9 cellular contexts compared by ENCODE assay signal in the genomic region with DNA sequence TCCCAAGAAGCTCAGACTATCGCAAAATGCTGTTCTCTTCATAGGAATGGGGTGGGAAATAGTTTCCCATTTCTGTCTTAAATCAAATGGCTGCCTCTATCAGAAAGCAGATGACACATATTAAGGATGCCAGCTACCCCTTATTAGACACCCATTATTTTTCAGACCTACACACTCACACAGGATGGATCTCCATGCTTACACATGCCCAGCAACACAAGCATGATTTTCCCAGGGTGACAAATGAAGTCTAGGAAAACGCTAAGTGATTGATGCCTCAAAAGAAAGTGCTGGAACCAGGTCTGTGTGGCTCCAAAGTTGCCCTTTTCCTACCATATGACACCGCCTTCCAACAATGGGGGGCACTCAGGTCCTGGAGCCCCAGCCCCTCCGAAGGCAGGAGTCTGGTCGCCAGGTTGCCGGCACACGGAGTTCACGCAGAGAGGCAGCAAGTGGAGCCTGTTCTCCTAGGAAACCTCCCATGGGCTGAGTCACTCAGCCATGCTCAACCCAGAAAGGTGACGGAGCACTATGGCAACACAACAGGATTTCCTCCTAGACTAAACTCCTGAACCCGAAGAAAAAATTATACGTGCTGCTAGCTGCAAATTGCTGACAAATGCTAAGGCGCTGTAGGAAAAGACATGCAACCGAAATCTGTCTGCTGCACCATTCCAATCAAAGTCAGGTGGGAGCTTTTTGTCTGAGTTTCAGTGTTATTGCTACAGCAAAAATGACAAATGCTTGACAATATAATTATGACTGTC. TPM values are rescaled to one million over a fixed set of nuclear protein-coding genes. Genes with fewer than 3 reads are reported as not detected.
DNase-seq lines count a peak whose midpoint lies in the region; ATAC-seq lines count a peak whose summit lies in the region.
"Had no signal": no experiment of that assay in that cellular context is flagged by ENCODE, and none has a peak within 500 bp of the region (broad histone marks: within the 10 kb centered on the region; RNA-seq: fewer than 3 reads in every experiment).

No MANE protein-coding gene starts in this region.

- DNase-seq in EH (ENCODE audit: low read depth) (peak; percentile 82), SW480 (ENCODE audit: low spot score) (peak; percentile 84), glomerular endothelial cell (ENCODE audit: extremely low read depth, low read depth, low spot score) (peak; percentile 67), pulmonary artery endothelial cell (ENCODE audit: low read depth, low spot score) (peak; percentile 81), GM19238 (ENCODE audit: insufficient read length, low spot score) (no peak), NCI-H510A treated with DMSO at 0.1 percent for 48 hours (lab: John Stamatoyannopoulos, UW) (no peak)
- no peak for DNase-seq in activated naive CD4-positive, alpha-beta T cell treated with Interleukin-2 at 50 U/mL for 16 hours
- DNase-seq: NCI-H2029 treated with DMSO at 0.1 percent for 48 hours had no signal

- ATAC-seq in HG03565 (IDR thresholded peaks at IDR 0.05; ENCODE audit: unreplicated experiment): no peak

RNA-seq across cellular contexts. Expression of a gene that starts 19.8 kb away (rescaled TPM):
- total RNA-seq in glomerular endothelial cell (138 and 154 TPM in 2 replicates), pulmonary artery endothelial cell (143 and 163 TPM in 2 replicates)

Comparison
In these comparisons a context has a peak if more than half of its experiments do, and no peak if none do; other contexts are left out.
1. DNase-seq: peak in EH (single experiment), SW480 (single experiment), glomerular endothelial cell (single experiment) and pulmonary artery endothelial cell (single experiment); none in GM19238 (single experiment), activated naive CD4-positive, alpha-beta T cell treated with Interleukin-2 at 50 U/mL for 16 hours (single experiment) and NCI-H510A treated with DMSO at 0.1 percent for 48 hours (single experiment).